In genomic region chr2:176251928-176252327, GRCh38 we compare ENCODE assay signal across 20 cellular contexts. TPM values are rescaled to one million over a fixed set of nuclear protein-coding genes. Genes with fewer than 3 reads are reported as not detected.
DNase-seq lines count a peak whose midpoint lies in the region; ATAC-seq and TF ChIP-seq lines count a peak whose summit lies in the region.
"Had no signal": no experiment of that assay in that cellular context is flagged by ENCODE, and none has a peak within 500 bp of the region (broad histone marks: within the 10 kb centered on the region; RNA-seq: fewer than 3 reads in every experiment).

No MANE protein-coding gene starts in this region.

- DNase-seq in HT1080 (ENCODE audit: low read depth), result peak; percentile 8
- DNase-seq in RWPE1 (ENCODE audit: low spot score), result peak; percentile 80
- DNase-seq in MM.1S, result no peak
- DNase-seq in ureter (ENCODE audit: low spot score), result no peak
- DNase-seq: CD8-positive, alpha-beta T cell; DMS79; H9; Kasumi-1; NCI-H1436; NCI-H1930; NCI-H345; NCI-H526; Peyer's patch; SHP77; T-cell had no signal

- no peaks in the 10 kb centered on the region for H4K20me1 ChIP-seq in MM.1S (ENCODE audit: insufficient read depth, low read length)
- H4K20me1 ChIP-seq: BLaER1 treated with 17β-estradiol and CSF1 and Interleukin-3, amounts not matched to agents 10 nM and 100 nM had no signal

- H3K4me2 ChIP-seq in MM.1S (ENCODE audit: low read depth, low read length), result no peak overlapping the region
- H3K4me2 ChIP-seq: BLaER1 treated with 17β-estradiol and CSF1 and Interleukin-3, amounts not matched to agents 10 nM and 100 nM had no signal

- H3K9ac ChIP-seq in liver (ENCODE audit: low read depth in 1 of 2, low read length in 2 of 2) (no peak overlapping the region), MM.1S (ENCODE audit: low read length) (no peak overlapping the region)
- H3K9ac ChIP-seq: BLaER1 treated with 17β-estradiol and CSF1 and Interleukin-3, amounts not matched to agents 10 nM and 100 nM had no signal

- no peak overlapping the region for H2AFZ ChIP-seq in MM.1S (ENCODE audit: low read length)

- no peaks in the 10 kb centered on the region for H3K36me3 ChIP-seq in liver (ENCODE audit: control insufficient read depth in 4 of 4, insufficient read depth in 3 of 4, low read depth in 1 of 4, low read length in 3 of 4)
- H3K36me3 ChIP-seq in MM.1S (replicated peaks; ENCODE audit: insufficient read depth, low read length), result no peaks in the 10 kb centered on the region
- H3K36me3 ChIP-seq: BLaER1 treated with 17β-estradiol and CSF1 and Interleukin-3, amounts not matched to agents 10 nM and 100 nM; Peyer's patch had no signal

- no peaks in the 10 kb centered on the region for H3K9me2 ChIP-seq in MM.1S (replicated peaks; ENCODE audit: insufficient read depth, low read length)

- H3K27ac ChIP-seq in RWPE1 (no peak overlapping the region), liver (ENCODE audit: low read depth in 1 of 2, low read length in 2 of 2) (no peak overlapping the region), MM.1S (ENCODE audit: low read length) (no peak overlapping the region)
- H3K27ac ChIP-seq: BLaER1 treated with 17β-estradiol and CSF1 and Interleukin-3, amounts not matched to agents 10 nM and 100 nM; Peyer's patch; SK-N-MC had no signal

- no peaks in the 10 kb centered on the region for H3K79me2 ChIP-seq in MM.1S (ENCODE audit: low read length)

- 34% methylated on average over 1 of the region's 1 CpG for WGBS in liver

- H3K4me1 ChIP-seq in liver (ENCODE audit: control insufficient read depth in 4 of 4, insufficient read depth in 4 of 4, low read length in 3 of 4) (no peaks in the 10 kb centered on the region), MM.1S (ENCODE audit: low read length) (0 out of 2 replicates have a peak, but pooled peaks cover 3% of the 10 kb centered on the region)
- H3K4me1 ChIP-seq: BLaER1 treated with 17β-estradiol and CSF1 and Interleukin-3, amounts not matched to agents 10 nM and 100 nM; Peyer's patch had no signal

- ATAC-seq in esophagus mucosa (peak; percentile 97), GM21723 (IDR thresholded peaks at IDR 0.05; ENCODE audit: unreplicated experiment) (no peak)
- ATAC-seq: CD8-positive, alpha-beta T cell; T-cell had no signal

- H3K4me3 ChIP-seq in liver (ENCODE audit: low read depth in 1 of 3, low read length in 3 of 3), result no peak overlapping the region
- H3K4me3 ChIP-seq in MM.1S (ENCODE audit: low read length), result no peak overlapping the region
- H3K4me3 ChIP-seq: BLaER1 treated with 17β-estradiol and CSF1 and Interleukin-3, amounts not matched to agents 10 nM and 100 nM; Peyer's patch; SK-N-MC had no signal

- CTCF ChIA-PET in RWPE1 (lab: Yijun Ruan, JAX), result no interaction called here

- TF ChIP-seq CTCF in RWPE1 (conservative IDR thresholded peaks at IDR 0.05; ENCODE audit: low read depth), result no peak
- no peak for TF ChIP-seq CTCF in liver (IDR thresholded peaks at IDR 0.05; ENCODE audit: low read depth, low read length, missing input control)
- no peak for TF ChIP-seq CTCF in MM.1S (IDR thresholded peaks at IDR 0.05; ENCODE audit: low read length)

- no peak for TF ChIP-seq RAD21 in liver (IDR thresholded peaks at IDR 0.05)

- no peaks in the 10 kb centered on the region for H3F3A ChIP-seq in MM.1S (ENCODE audit: insufficient read depth, low read length)

- H3K27me3 ChIP-seq in liver (ENCODE audit: control insufficient read depth in 4 of 4, insufficient read depth in 4 of 4, low read length in 3 of 4), result peaks cover 0 to 4% (median 2%) of the 10 kb centered on the region in 4 donors
- H3K27me3 ChIP-seq in MM.1S (replicated peaks; ENCODE audit: insufficient read depth, low read length), result no peaks in the 10 kb centered on the region
- H3K27me3 ChIP-seq: BLaER1 treated with 17β-estradiol and CSF1 and Interleukin-3, amounts not matched to agents 10 nM and 100 nM; Peyer's patch had no signal

- H3K9me3 ChIP-seq in liver (ENCODE audit: control insufficient read depth in 4 of 4, low read length in 3 of 4), result no peaks in the 10 kb centered on the region
- H3K9me3 ChIP-seq in MM.1S (replicated peaks; ENCODE audit: insufficient read depth, low read length), result no peaks in the 10 kb centered on the region
- H3K9me3 ChIP-seq: Peyer's patch had no signal

- POLR2A ChIA-PET in RWPE1 (lab: Yijun Ruan, JAX; ENCODE audit: low non-redundant PET), result no interaction called here

TF ChIP-seq in liver, 16 proteins besides CTCF, POLR2A, EP300 and RAD21:
- TF ChIP-seq HNF4G (IDR thresholded peaks at IDR 0.05) (no peak), EGR1 (IDR thresholded peaks at IDR 0.05; ENCODE audit: low read depth in 2 of 2) (no peak), HNF4A (conservative IDR thresholded peaks at IDR 0.05) (peak; percentile 15 to 20)

RNA-seq across cellular contexts. Expression of gene MTX2, which starts 17.3 kb away (rescaled TPM):
- total RNA-seq in HT1080 (2014; rRNA removed; shearing (Covaris generic)), result 133 and 153 TPM in 2 replicates
- 54.8 and 64.4 TPM in 2 replicates for polyA plus RNA-seq in HT1080 (2015; cell fraction: cytosol; rRNA removed)
- polyA plus RNA-seq in HT1080 (2015; cell fraction: nucleus; rRNA removed), result 34.9 and 35.3 TPM in 2 replicates
- total RNA-seq in esophagus mucosa, result 25.5 TPM
- 10 to 100 TPM; 11.8 to 12.1 TPM for total RNA-seq in liver
- polyA plus RNA-seq in liver, result 10 to 100 TPM; 13.3 to 23.5 TPM
- total RNA-seq in ureter, result 28.4 TPM

Comparison
In these comparisons a context has a peak if more than half of its experiments do, and no peak if none do; other contexts are left out.
1. DNase-seq: peak in HT1080 (single experiment) and RWPE1 (single experiment); none in MM.1S (single experiment) and ureter (single experiment).